Comparison of ENCODE assay signal across 40 cellular contexts in genomic region chr18:33074125-33074524, GRCh38.
"Had no signal": no experiment of that assay in that cellular context is flagged by ENCODE, and none has a peak within 500 bp of the region (broad histone marks: within the 10 kb centered on the region; RNA-seq: fewer than 3 reads in every experiment).

No MANE protein-coding gene starts in this region.

- H3K27ac ChIP-seq: adrenal gland, ascending aorta, body of pancreas, brain microvascular endothelial cell, breast epithelium, cardiac muscle cell had no signal

- H3K36me3 Mint-ChIP-seq: activated naive CD4-positive, alpha-beta T cell treated with anti-CD3 and anti-CD28 coated beads, Interleukin-2, amount 10 ng/mL, durations not matched to agents 7 days and 5 days; activated naive CD4-positive, alpha-beta T cell treated with anti-CD3 and anti-CD28 coated beads, Interleukin-2, amount 50 U/mL, for 24 hours; activated naive CD4-positive, alpha-beta T cell treated with anti-CD3 and anti-CD28 coated beads, Interleukin-2, amount 50 U/mL, for 72 hours; activated naive CD8-positive, alpha-beta T cell; activated naive CD8-positive, alpha-beta T cell treated with anti-CD3 and anti-CD28 coated beads for 36 hours; activated naive CD8-positive, alpha-beta T cell treated with anti-CD3 and anti-CD28 coated beads, Interleukin-2, amount 10 ng/mL, durations not matched to agents 7 days and 5 days; brain had no signal

- H3K27me3 Mint-ChIP-seq: activated naive CD4-positive, alpha-beta T cell treated with anti-CD3 and anti-CD28 coated beads, Interleukin-2, amount 10 ng/mL, durations not matched to agents 7 days and 5 days; activated naive CD4-positive, alpha-beta T cell treated with anti-CD3 and anti-CD28 coated beads, Interleukin-2, amount 50 U/mL, for 24 hours; activated naive CD8-positive, alpha-beta T cell; activated naive CD8-positive, alpha-beta T cell treated with anti-CD3 and anti-CD28 coated beads for 36 hours; activated naive CD8-positive, alpha-beta T cell treated with anti-CD3 and anti-CD28 coated beads, Interleukin-2, amount 10 ng/mL, durations not matched to agents 7 days and 5 days; activated naive CD8-positive, alpha-beta T cell treated with anti-CD3 and anti-CD28 coated beads, Interleukin-2, amount 50 U/mL, for 24 hours; activated T-cell treated with anti-CD3 and anti-CD28 coated beads, Interleukin-2, amount 50 U/mL, for 24 hours; activated T-helper 17 cell treated with anti-CD3 and anti-CD28 coated beads, Interleukin-2, amount 50 U/mL, for 72 hours; central memory CD8-positive, alpha-beta T cell had no signal

- H3K4me3 ChIP-seq: adrenal gland, ascending aorta, body of pancreas, breast epithelium, cardiac muscle cell had no signal

- H3K27me3 ChIP-seq: adrenal gland, ascending aorta, body of pancreas, brain microvascular endothelial cell, breast epithelium, cardiac muscle cell had no signal

- H3K9me3 Mint-ChIP-seq: activated naive CD4-positive, alpha-beta T cell treated with anti-CD3 and anti-CD28 coated beads, Interleukin-2, amount 50 U/mL, for 24 hours; activated naive CD8-positive, alpha-beta T cell treated with anti-CD3 and anti-CD28 coated beads for 36 hours; activated naive CD8-positive, alpha-beta T cell treated with anti-CD3 and anti-CD28 coated beads, Interleukin-2, amount 50 U/mL, for 24 hours; activated T-helper 1 cell treated with anti-CD3 and anti-CD28 coated beads, Interleukin-12 subunit alpha, Interleukin-12 subunit beta, Interleukin-2, Interleukin-4 antibody, amounts not matched to agents 30 ng/mL and 10 ng/mL and 1 ng/mL, durations not matched to agents 14 hours and 24 hours and 36 hours had no signal

- H3K4me1 ChIP-seq: adrenal gland, ascending aorta, body of pancreas, breast epithelium had no signal

- DNase-seq: activated effector memory CD4-positive, alpha-beta T cell treated with anti-CD3 and anti-CD28 coated beads, Interleukin-2, amount 50 U/mL, for 16 hours; activated effector memory CD4-positive, alpha-beta T cell treated with Interleukin-2 at 50 U/mL for 16 hours; activated gamma-delta T cell; activated gamma-delta T cell treated with Interleukin-2 at 50 U/mL for 16 hours; activated naive CD4-positive, alpha-beta T cell; activated naive CD4-positive, alpha-beta T cell treated with anti-CD3 and anti-CD28 coated beads for 36 hours; activated naive CD4-positive, alpha-beta T cell treated with anti-CD3 and anti-CD28 coated beads, Interleukin-2, amount 10 ng/mL, durations not matched to agents 7 days and 5 days; activated naive CD4-positive, alpha-beta T cell treated with anti-CD3 and anti-CD28 coated beads, Interleukin-2, amount 50 U/mL, for 16 hours; activated naive CD4-positive, alpha-beta T cell treated with Interleukin-2 at 50 U/mL for 16 hours; activated naive CD8-positive, alpha-beta T cell treated with anti-CD3 and anti-CD28 coated beads for 36 hours; activated naive CD8-positive, alpha-beta T cell treated with anti-CD3 and anti-CD28 coated beads, Interleukin-2, amount 10 ng/mL, durations not matched to agents 7 days and 5 days; activated naive CD8-positive, alpha-beta T cell treated with anti-CD3 and anti-CD28 coated beads, Interleukin-2, amount 50 U/mL, for 24 hours; activated T-cell treated with anti-CD3 and anti-CD28 coated beads, Interleukin-2, amount 50 U/mL, for 1 hour; activated T-cell treated with anti-CD3 and anti-CD28 coated beads, Interleukin-2, amount 50 U/mL, for 24 hours; activated T-cell treated with anti-CD3 and anti-CD28 coated beads, Interleukin-2, amount 50 U/mL, for 4 hours; activated T-cell treated with anti-CD3 and anti-CD28 coated beads, Interleukin-2, amount 50 U/mL, for 48 hours; activated T-cell treated with anti-CD3 and anti-CD28 coated beads, Interleukin-2, amount 50 U/mL, for 72 hours; adrenal gland; amniotic stem cell; amygdala; anterior cingulate cortex; aorta; body of pancreas; brain microvascular endothelial cell; caudate nucleus; central memory CD4-positive, alpha-beta T cell; cerebellar nuclear complex had no signal

- ATAC-seq: activated naive CD4-positive, alpha-beta T cell treated with anti-CD3 and anti-CD28 coated beads, Interleukin-2, amount 50 U/mL, for 72 hours; activated naive CD8-positive, alpha-beta T cell treated with anti-CD3 and anti-CD28 coated beads, Interleukin-2, amount 50 U/mL, for 24 hours; activated T-cell treated with anti-CD3 and anti-CD28 coated beads, Interleukin-2, amount 50 U/mL, for 4 hours; activated T-cell treated with anti-CD3 and anti-CD28 coated beads, Interleukin-2, amount 50 U/mL, for 72 hours; activated T-helper 17 cell treated with anti-CD3 and anti-CD28 coated beads, Interleukin-2, amount 50 U/mL, for 72 hours; body of pancreas had no signal

- H3K4me3 Mint-ChIP-seq: activated naive CD4-positive, alpha-beta T cell treated with anti-CD3 and anti-CD28 coated beads for 36 hours; activated naive CD4-positive, alpha-beta T cell treated with anti-CD3 and anti-CD28 coated beads, Interleukin-2, amount 10 ng/mL, durations not matched to agents 7 days and 5 days; activated naive CD4-positive, alpha-beta T cell treated with anti-CD3 and anti-CD28 coated beads, Interleukin-2, amount 50 U/mL, for 24 hours; activated naive CD8-positive, alpha-beta T cell; activated naive CD8-positive, alpha-beta T cell treated with anti-CD3 and anti-CD28 coated beads for 36 hours; activated naive CD8-positive, alpha-beta T cell treated with anti-CD3 and anti-CD28 coated beads, Interleukin-2, amount 10 ng/mL, durations not matched to agents 7 days and 5 days; activated naive CD8-positive, alpha-beta T cell treated with anti-CD3 and anti-CD28 coated beads, Interleukin-2, amount 50 U/mL, for 24 hours; activated T-cell treated with anti-CD3 and anti-CD28 coated beads, Interleukin-2, amount 50 U/mL, for 24 hours; activated T-cell treated with anti-CD3 and anti-CD28 coated beads, Interleukin-2, amount 50 U/mL, for 4 hours; activated T-cell treated with anti-CD3 and anti-CD28 coated beads, Interleukin-2, amount 50 U/mL, for 72 hours; activated T-helper 1 cell treated with anti-CD3 and anti-CD28 coated beads, Interleukin-12 subunit alpha, Interleukin-12 subunit beta, Interleukin-2, Interleukin-4 antibody, amounts not matched to agents 30 ng/mL and 10 ng/mL and 1 ng/mL, durations not matched to agents 14 hours and 24 hours and 36 hours; activated T-helper 17 cell treated with anti-CD3 and anti-CD28 coated beads, Interleukin-2, amount 50 U/mL, for 72 hours; brain; central memory CD8-positive, alpha-beta T cell had no signal

- FAIRE-seq: astrocyte, bronchial epithelial cell had no signal

- H3K27ac Mint-ChIP-seq: activated naive CD4-positive, alpha-beta T cell treated with anti-CD3 and anti-CD28 coated beads for 36 hours; activated naive CD4-positive, alpha-beta T cell treated with anti-CD3 and anti-CD28 coated beads, Interleukin-2, amount 10 ng/mL, durations not matched to agents 7 days and 5 days; activated naive CD4-positive, alpha-beta T cell treated with anti-CD3 and anti-CD28 coated beads, Interleukin-2, amount 50 U/mL, for 24 hours; activated naive CD4-positive, alpha-beta T cell treated with anti-CD3 and anti-CD28 coated beads, Interleukin-2, amount 50 U/mL, for 72 hours; activated naive CD8-positive, alpha-beta T cell; activated naive CD8-positive, alpha-beta T cell treated with anti-CD3 and anti-CD28 coated beads for 36 hours; activated naive CD8-positive, alpha-beta T cell treated with anti-CD3 and anti-CD28 coated beads, Interleukin-2, amount 10 ng/mL, durations not matched to agents 7 days and 5 days; activated naive CD8-positive, alpha-beta T cell treated with anti-CD3 and anti-CD28 coated beads, Interleukin-2, amount 50 U/mL, for 24 hours; activated T-cell treated with anti-CD3 and anti-CD28 coated beads, Interleukin-2, amount 50 U/mL, for 24 hours; activated T-cell treated with anti-CD3 and anti-CD28 coated beads, Interleukin-2, amount 50 U/mL, for 72 hours; activated T-helper 1 cell treated with anti-CD3 and anti-CD28 coated beads, Interleukin-12 subunit alpha, Interleukin-12 subunit beta, Interleukin-2, Interleukin-4 antibody, amounts not matched to agents 30 ng/mL and 10 ng/mL and 1 ng/mL, durations not matched to agents 14 hours and 24 hours and 36 hours; activated T-helper 17 cell treated with anti-CD3 and anti-CD28 coated beads, Interleukin-2, amount 50 U/mL, for 72 hours; activated T-helper 2 cell treated with anti-CD3 and anti-CD28 coated beads, Interferon-gamma antibody, Interleukin-2, Interleukin-4, amounts not matched to agents 10 μg/mL and 5 μg/mL and 100 μg/mL, durations not matched to agents 14 hours and 24 hours and 36 hours; brain had no signal

- H3K4me1 Mint-ChIP-seq: activated naive CD4-positive, alpha-beta T cell treated with anti-CD3 and anti-CD28 coated beads, Interleukin-2, amount 10 ng/mL, durations not matched to agents 7 days and 5 days; activated naive CD4-positive, alpha-beta T cell treated with anti-CD3 and anti-CD28 coated beads, Interleukin-2, amount 50 U/mL, for 24 hours; activated naive CD8-positive, alpha-beta T cell treated with anti-CD3 and anti-CD28 coated beads for 36 hours; activated naive CD8-positive, alpha-beta T cell treated with anti-CD3 and anti-CD28 coated beads, Interleukin-2, amount 10 ng/mL, durations not matched to agents 7 days and 5 days; activated naive CD8-positive, alpha-beta T cell treated with anti-CD3 and anti-CD28 coated beads, Interleukin-2, amount 50 U/mL, for 24 hours; activated T-helper 17 cell treated with anti-CD3 and anti-CD28 coated beads, Interleukin-2, amount 50 U/mL, for 72 hours; brain; central memory CD8-positive, alpha-beta T cell had no signal

- H3K9me3 ChIP-seq: adrenal gland, ascending aorta, body of pancreas, breast epithelium had no signal

- H3K36me3 ChIP-seq: adrenal gland, ascending aorta, brain microvascular endothelial cell, breast epithelium, cardiac muscle cell had no signal
